Comparison of ENCODE assay signal across 8 cellular contexts in the genomic region with DNA sequence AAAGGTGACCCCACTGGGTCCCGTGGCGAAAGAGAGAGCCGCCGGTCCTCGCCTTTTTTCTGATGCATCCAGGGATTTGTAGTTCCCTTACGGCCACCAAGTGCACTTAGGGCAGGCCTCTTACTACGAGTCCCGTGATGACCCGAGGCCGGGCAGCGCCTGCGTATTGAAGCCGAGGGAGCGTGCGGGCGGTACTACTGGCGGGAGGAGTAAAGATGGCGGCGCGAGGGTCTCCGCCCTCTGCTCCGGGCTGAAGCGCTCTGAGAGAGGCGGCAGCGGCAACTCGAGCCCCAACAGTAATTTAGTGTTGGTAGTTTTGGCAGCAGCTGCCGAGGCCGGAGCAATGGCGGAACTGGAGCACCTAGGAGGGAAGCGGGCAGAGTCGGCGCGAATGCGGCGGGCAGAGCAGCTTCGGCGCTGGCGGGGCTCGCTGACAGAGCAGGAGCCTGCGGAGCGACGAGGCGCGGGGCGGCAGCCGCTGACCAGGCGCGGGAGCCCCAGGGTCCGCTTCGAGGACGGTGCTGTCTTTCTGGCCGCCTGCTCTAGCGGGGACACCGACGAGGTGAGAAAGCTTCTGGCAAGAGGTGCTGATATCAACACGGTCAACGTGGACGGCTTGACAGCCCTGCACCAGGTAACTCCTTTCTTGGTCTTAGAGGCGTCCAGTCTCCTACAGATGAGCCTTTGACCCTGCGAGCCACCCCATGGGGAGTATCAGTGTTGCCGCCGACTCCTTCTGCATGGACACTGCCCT. TPM values are rescaled to one million over a fixed set of nuclear protein-coding genes. Genes with fewer than 3 reads are reported as not detected.
DNase-seq lines count a peak whose midpoint lies in the region; ATAC-seq and TF ChIP-seq lines count a peak whose summit lies in the region.

A gene with protein sequence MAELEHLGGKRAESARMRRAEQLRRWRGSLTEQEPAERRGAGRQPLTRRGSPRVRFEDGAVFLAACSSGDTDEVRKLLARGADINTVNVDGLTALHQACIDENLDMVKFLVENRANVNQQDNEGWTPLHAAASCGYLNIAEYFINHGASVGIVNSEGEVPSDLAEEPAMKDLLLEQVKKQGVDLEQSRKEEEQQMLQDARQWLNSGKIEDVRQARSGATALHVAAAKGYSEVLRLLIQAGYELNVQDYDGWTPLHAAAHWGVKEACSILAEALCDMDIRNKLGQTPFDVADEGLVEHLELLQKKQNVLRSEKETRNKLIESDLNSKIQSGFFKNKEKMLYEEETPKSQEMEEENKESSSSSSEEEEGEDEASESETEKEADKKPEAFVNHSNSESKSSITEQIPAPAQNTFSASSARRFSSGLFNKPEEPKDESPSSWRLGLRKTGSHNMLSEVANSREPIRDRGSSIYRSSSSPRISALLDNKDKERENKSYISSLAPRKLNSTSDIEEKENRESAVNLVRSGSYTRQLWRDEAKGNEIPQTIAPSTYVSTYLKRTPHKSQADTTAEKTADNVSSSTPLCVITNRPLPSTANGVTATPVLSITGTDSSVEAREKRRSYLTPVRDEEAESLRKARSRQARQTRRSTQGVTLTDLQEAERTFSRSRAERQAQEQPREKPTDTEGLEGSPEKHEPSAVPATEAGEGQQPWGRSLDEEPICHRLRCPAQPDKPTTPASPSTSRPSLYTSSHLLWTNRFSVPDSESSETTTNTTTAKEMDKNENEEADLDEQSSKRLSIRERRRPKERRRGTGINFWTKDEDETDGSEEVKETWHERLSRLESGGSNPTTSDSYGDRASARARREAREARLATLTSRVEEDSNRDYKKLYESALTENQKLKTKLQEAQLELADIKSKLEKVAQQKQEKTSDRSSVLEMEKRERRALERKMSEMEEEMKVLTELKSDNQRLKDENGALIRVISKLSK (plus strand): TSS at position 191 of the 754 bp plus-strand sequence. CDS start 153 bp downstream, at position 344.

- DNase-seq in NCI-H1092 treated with DMSO at 0.1 percent for 48 hours (lab: John Stamatoyannopoulos, UW): peak; percentile 100
- DNase-seq in SKM-1 (lab: John Stamatoyannopoulos, UW; ENCODE audit: unreplicated experiment): peak; percentile 100
- peak; percentile 91 to 93 for DNase-seq in activated naive CD4-positive, alpha-beta T cell treated with anti-CD3 and anti-CD28 coated beads, Interleukin-2, amount 50 U/mL, for 72 hours (ENCODE audit: low spot score in 2 of 2)
- peak; percentile 99 for DNase-seq in glomerular visceral epithelial cell (ENCODE audit: extremely low spot score)
- peak; percentile 93 for DNase-seq in osteoblast (ENCODE audit: insufficient read length, low spot score, missing footprints)
- peak; percentile 98 for DNase-seq in thoracic aorta (ENCODE audit: low spot score)

- H3K79me2 ChIP-seq in osteoblast (ENCODE audit: insufficient read depth, low read length): peaks cover 48% of the 10 kb centered on the region

- peak; percentile 96 for ATAC-seq in HG02610 (IDR thresholded peaks at IDR 0.05; ENCODE audit: unreplicated experiment)
- peak; percentile 99 for ATAC-seq in activated naive CD4-positive, alpha-beta T cell treated with anti-CD3 and anti-CD28 coated beads, Interleukin-2, amount 50 U/mL, for 72 hours
- peak; percentile 99 for ATAC-seq in thoracic aorta (ENCODE audit: insufficient number of reproducible peaks, low FRiP score, low read depth)

- H3K9me3 Mint-ChIP-seq in activated naive CD4-positive, alpha-beta T cell treated with anti-CD3 and anti-CD28 coated beads, Interleukin-2, amount 50 U/mL, for 72 hours: no peaks in the 10 kb centered on the region

- H3K27me3 ChIP-seq in osteoblast (ENCODE audit: insufficient read depth, low read length): no peaks in the 10 kb centered on the region
- no peaks in the 10 kb centered on the region for H3K27me3 ChIP-seq in thoracic aorta (replicated peaks; ENCODE audit: insufficient read depth)

- peaks cover 5 to 14% of the 10 kb centered on the region in 2 donors for H3K36me3 Mint-ChIP-seq in activated naive CD4-positive, alpha-beta T cell treated with anti-CD3 and anti-CD28 coated beads, Interleukin-2, amount 50 U/mL, for 72 hours

- no peak for TF ChIP-seq CTCF in osteoblast (IDR thresholded peaks at IDR 0.05; ENCODE audit: extremely low read depth, low read depth, low read length)
- no peak for TF ChIP-seq CTCF in thoracic aorta (IDR thresholded peaks at IDR 0.05)

- peak within 1 kb of the TSS; percentile 96 for H3K27ac ChIP-seq in osteoblast (ENCODE audit: low read depth, low read length)
- peak within 1 kb of the TSS; percentile 78 to 79 for H3K27ac ChIP-seq in thoracic aorta

- peak within 1 kb of the TSS; percentile 95 to 97 for H3K27ac Mint-ChIP-seq in activated naive CD4-positive, alpha-beta T cell treated with anti-CD3 and anti-CD28 coated beads, Interleukin-2, amount 50 U/mL, for 72 hours

- H3K4me1 ChIP-seq in osteoblast (ENCODE audit: insufficient read depth, low read length) (peaks cover 7% of the 10 kb centered on the region), thoracic aorta (ENCODE audit: control insufficient read depth in 1 of 2, low read depth in 2 of 2) (peaks cover 10 to 17% of the 10 kb centered on the region in 2 donors)

- no peaks in the 10 kb centered on the region for H4K20me1 ChIP-seq in osteoblast (ENCODE audit: insufficient read depth, low read length)

- H3K4me3 ChIP-seq in GM08714 (ENCODE audit: low read length) (peak within 1 kb of the TSS; percentile 97), osteoblast (ENCODE audit: insufficient read depth, low read length) (peak within 1 kb of the TSS; percentile 92), thoracic aorta (peak within 1 kb of the TSS; percentile 86)

- peak within 1 kb of the TSS; percentile 91 for H2AFZ ChIP-seq in osteoblast (ENCODE audit: low read length)

- H3K4me2 ChIP-seq in osteoblast (ENCODE audit: insufficient read depth, low read length): peak within 1 kb of the TSS; percentile 91

- no peaks in the 10 kb centered on the region for H3K9me3 ChIP-seq in osteoblast (ENCODE audit: low read depth, low read length)
- no peaks in the 10 kb centered on the region for H3K9me3 ChIP-seq in thoracic aorta

- H3K36me3 ChIP-seq in osteoblast (ENCODE audit: insufficient read depth, low read length) (no peaks in the 10 kb centered on the region), thoracic aorta (no peaks in the 10 kb centered on the region)

RNA-seq across cellular contexts. Expression of the gene that starts here (rescaled TPM):
- 10 to 100 TPM; 21.5 to 28.6 TPM for total RNA-seq in activated naive CD4-positive, alpha-beta T cell treated with anti-CD3 and anti-CD28 coated beads, Interleukin-2, amount 50 U/mL, for 72 hours
- total RNA-seq in osteoblast (20.0 and 20.6 TPM in 2 replicates), thoracic aorta (100 to 1,000 TPM; 573 to 677 TPM)

Comparison
In these comparisons a context has a peak if more than half of its experiments do, and no peak if none do; other contexts are left out.
1. Peak in every context shown above with its lines: DNase-seq, ATAC-seq, H3K4me3 ChIP-seq and H3K27ac ChIP-seq.
2. RNA of the gene that starts here (total RNA-seq): 573 to 677 TPM in thoracic aorta; 21.5 to 28.6 TPM in activated naive CD4-positive, alpha-beta T cell treated with anti-CD3 and anti-CD28 coated beads, Interleukin-2, amount 50 U/mL, for 72 hours and 20.0 to 20.6 TPM in osteoblast; every median in the first group is over 10 times any median in the second.